Comparison of ENCODE assay signal across 8 cellular contexts in genomic region chr11:57475671-57476222, GRCh38. TPM values are rescaled to one million over a fixed set of nuclear protein-coding genes. Genes with fewer than 3 reads are reported as not detected.
A peak's percentile ranks its signal among the peaks of the same experiment; 100 is the strongest.
DNase-seq lines count a peak whose midpoint lies in the region; ATAC-seq, FAIRE-seq and TF ChIP-seq lines count a peak whose summit lies in the region.

No MANE protein-coding gene starts in this region.

- no peaks in the 10 kb centered on the region for H3K36me3 ChIP-seq in duodenal mucosa (ENCODE audit: control insufficient read depth in 1 of 2, insufficient read depth in 2 of 2, low read length in 2 of 2)
- no peaks in the 10 kb centered on the region for H3K36me3 ChIP-seq in pancreas

- peaks cover 7 to 18% of the 10 kb centered on the region in 2 donors for H3K4me1 ChIP-seq in duodenal mucosa (ENCODE audit: control insufficient read depth in 1 of 2, insufficient read depth in 2 of 2, low read length in 2 of 2)
- H3K4me1 ChIP-seq in pancreas, result peaks cover 11 to 19% (median 17%) of the 10 kb centered on the region in 3 donors

- peak; percentile 18 for ATAC-seq in HG03432 (IDR thresholded peaks at IDR 0.05; ENCODE audit: unreplicated experiment)
- no peak for ATAC-seq in pancreas

- H3K27ac ChIP-seq in duodenal mucosa (ENCODE audit: low read depth, low read length), result no peak overlapping the region
- peak overlapping the region in 1 of 4 donors; percentile 66 for H3K27ac ChIP-seq in pancreas

- no peaks in the 10 kb centered on the region for H3K9me3 ChIP-seq in duodenal mucosa (ENCODE audit: control insufficient read depth in 1 of 2, low read length in 2 of 2)
- H3K9me3 ChIP-seq in pancreas, result no peaks in the 10 kb centered on the region

- H3K4me3 ChIP-seq in GM12864 (ENCODE audit: low read depth, low read length) (peak overlapping the region; percentile 44; the same call in 1 of the 2 replicates), duodenal mucosa (ENCODE audit: low read depth in 1 of 2, low read length in 2 of 2) (peak overlapping the region; percentile 39 to 59), pancreas (peak overlapping the region in 3 of 4 donors; percentile 19 to 50 (median 39))

- TF ChIP-seq CTCF in GM12864 (IDR thresholded peaks at IDR 0.05; ENCODE audit: low read depth, low read length, missing control alignments) (no peak), pancreas (IDR thresholded peaks at IDR 0.05) (no peak)

- intact Hi-C loops in pancreas (cut with DNase I), result loop anchor here in 1 of 3 donors (10.0 kb wide), 1 partner anchor 49 kb away; no protein-coding TSS in a partner anchor

- H3K27me3 ChIP-seq in duodenal mucosa (ENCODE audit: control insufficient read depth in 1 of 2, insufficient read depth in 2 of 2, low read length in 2 of 2) (peaks cover 6 to 18% of the 10 kb centered on the region in 2 donors), pancreas (no peaks in the 10 kb centered on the region)

- H3K9ac ChIP-seq in duodenal mucosa (ENCODE audit: low read depth in 1 of 2, low read length in 2 of 2), result peak overlapping the region in 1 of 2 donors; percentile 38

- DNase-seq in GM12864 (ENCODE audit: low read depth), result no peak
- DNase-seq in pancreas, result no peak
- no peak for DNase-seq in NCI-H2081 treated with DMSO at 0.1 percent for 48 hours (lab: John Stamatoyannopoulos, UW)
- no peak for DNase-seq in NCI-H2029 (lab: John Stamatoyannopoulos, UW)
- no peak for DNase-seq in NCI-H1417 treated with DMSO at 0.1 percent for 48 hours (lab: John Stamatoyannopoulos, UW)
- no peak for DNase-seq in activated CD4-positive, alpha-beta T cell treated with anti-CD3 and anti-CD28 coated beads, Interleukin-2, amount 50 U/mL, for 1 hour

- 44 to 49% methylated on average over 12 of the region's 12 CpGs for WGBS in pancreas, 2 donors

- FAIRE-seq in pancreas (lab: Jason Lieb, UNC), result no peak

RNA-seq across cellular contexts. Expression of gene RTN4RL2, which starts 15.4 kb away (rescaled TPM):
- 1 to 10 TPM in 3 of 6 donors, under 1 TPM in 3; 0.55 to 2.7 (median 1.1) TPM for total RNA-seq in pancreas
- 1 to 10 TPM; 1.4 to 2.6 TPM for polyA plus RNA-seq in pancreas

RNA-seq across cellular contexts. Expression of gene SLC43A1, which starts 39.8 kb away (rescaled TPM):
- total RNA-seq in pancreas, result 100 to 1,000 TPM in 4 of 6 donors, 10 to 100 TPM in 2; 78.3 to 280 (median 137) TPM
- 100 to 1,000 TPM; 100 to 110 TPM for polyA plus RNA-seq in pancreas

RNA-seq across cellular contexts. Expression of gene SLC43A3, which starts 48.8 kb away (rescaled TPM):
- total RNA-seq in pancreas, result 10 to 100 TPM in 5 of 6 donors, 1 to 10 TPM in 1; 6.7 to 34.9 (median 10.8) TPM
- polyA plus RNA-seq in pancreas, result 10 to 100 TPM; 16.4 to 18.2 TPM

RNA-seq across cellular contexts. Expression of gene TIMM10, which starts 54.8 kb away (rescaled TPM):
- 10 to 100 TPM; 12.2 to 32.6 (median 21.7) TPM for total RNA-seq in pancreas
- polyA plus RNA-seq in pancreas, result 10 to 100 TPM; 15.7 to 25.8 TPM
